Comparison of ENCODE assay signal across 20 cellular contexts in the genomic region with DNA sequence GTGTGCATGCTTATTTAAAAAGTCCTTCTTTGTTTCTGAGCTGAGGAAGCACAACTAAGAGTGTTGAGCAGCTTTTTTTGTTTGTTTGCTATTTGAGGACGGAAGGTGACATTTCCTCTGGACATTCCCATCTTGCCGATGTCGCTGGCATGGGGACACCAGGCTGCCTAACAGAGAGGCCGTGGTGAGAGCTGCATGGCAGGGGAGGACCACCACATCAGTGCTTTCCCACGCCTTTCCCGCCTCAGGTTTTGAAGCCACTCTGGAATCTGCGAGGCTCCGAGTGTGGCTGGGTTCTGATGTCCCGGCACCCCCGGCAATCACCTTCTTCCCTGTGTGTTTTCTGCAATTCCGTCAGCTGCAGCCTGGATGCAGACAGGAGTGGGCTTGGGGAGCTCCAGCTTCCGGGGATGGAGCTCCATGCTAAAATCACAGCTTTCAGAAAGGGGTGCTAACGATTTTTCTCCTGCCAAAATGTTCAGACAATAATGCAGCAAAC.
"Had no signal": no experiment of that assay in that cellular context is flagged by ENCODE, and none has a peak within 500 bp of the region (broad histone marks: within the 10 kb centered on the region; RNA-seq: fewer than 3 reads in every experiment).

No MANE protein-coding gene starts in this region.

- H3K9me3 Mint-ChIP-seq: activated CD4-positive, alpha-beta memory T cell treated with anti-CD3 and anti-CD28 coated beads, Interleukin-2, amount 10 ng/mL, durations not matched to agents 7 days and 5 days; activated naive CD4-positive, alpha-beta T cell treated with anti-CD3 and anti-CD28 coated beads for 36 hours; activated naive CD8-positive, alpha-beta T cell treated with anti-CD3 and anti-CD28 coated beads for 36 hours; activated T-helper 17 cell treated with anti-CD3 and anti-CD28 coated beads, Interleukin-2, amount 50 U/mL, for 72 hours had no signal

- H3K27me3 ChIP-seq: brain microvascular endothelial cell, cardiac muscle cell had no signal

- ATAC-seq: activated CD4-positive, alpha-beta T cell treated with anti-CD3 and anti-CD28 coated beads for 36 hours; activated T-helper 17 cell treated with anti-CD3 and anti-CD28 coated beads, Interleukin-2, amount 50 U/mL, for 72 hours; T-helper 17 cell had no signal

- H3K36me3 Mint-ChIP-seq: activated naive CD8-positive, alpha-beta T cell treated with anti-CD3 and anti-CD28 coated beads for 36 hours had no signal

- H3K4me1 Mint-ChIP-seq: activated CD4-positive, alpha-beta memory T cell treated with anti-CD3 and anti-CD28 coated beads, Interleukin-2, amount 10 ng/mL, durations not matched to agents 7 days and 5 days; activated CD4-positive, alpha-beta T cell treated with anti-CD3 and anti-CD28 coated beads for 36 hours; activated naive CD8-positive, alpha-beta T cell treated with anti-CD3 and anti-CD28 coated beads for 36 hours; activated T-helper 17 cell treated with anti-CD3 and anti-CD28 coated beads, Interleukin-2, amount 50 U/mL, for 72 hours had no signal

- H3K4me3 ChIP-seq: cardiac muscle cell had no signal

- H3K27ac Mint-ChIP-seq: activated CD4-positive, alpha-beta memory T cell treated with anti-CD3 and anti-CD28 coated beads, Interleukin-2, amount 10 ng/mL, durations not matched to agents 7 days and 5 days; activated CD4-positive, alpha-beta T cell treated with anti-CD3 and anti-CD28 coated beads for 36 hours; activated naive CD4-positive, alpha-beta T cell treated with anti-CD3 and anti-CD28 coated beads for 36 hours; activated naive CD8-positive, alpha-beta T cell treated with anti-CD3 and anti-CD28 coated beads for 36 hours; activated T-helper 17 cell treated with anti-CD3 and anti-CD28 coated beads, Interleukin-2, amount 50 U/mL, for 72 hours; T-helper 17 cell had no signal

- H3K36me3 ChIP-seq: brain microvascular endothelial cell, cardiac muscle cell had no signal

- H3K27me3 Mint-ChIP-seq: activated CD4-positive, alpha-beta memory T cell treated with anti-CD3 and anti-CD28 coated beads, Interleukin-2, amount 10 ng/mL, durations not matched to agents 7 days and 5 days had no signal

- DNase-seq: activated CD4-positive, alpha-beta memory T cell treated with anti-CD3 and anti-CD28 coated beads, Interleukin-2, amount 10 ng/mL, durations not matched to agents 7 days and 5 days; activated CD4-positive, alpha-beta T cell treated with anti-CD3 and anti-CD28 coated beads for 36 hours; activated CD4-positive, alpha-beta T cell treated with anti-CD3 and anti-CD28 coated beads, Interleukin-2, amount 50 U/mL, for 1 hour; activated CD4-positive, CD25-positive, alpha-beta regulatory T cell; activated gamma-delta T cell; activated naive CD4-positive, alpha-beta T cell treated with anti-CD3 and anti-CD28 coated beads for 36 hours; activated naive CD8-positive, alpha-beta T cell treated with anti-CD3 and anti-CD28 coated beads for 36 hours; activated T-cell treated with anti-CD3 and anti-CD28 coated beads for 4 hours; activated T-cell treated with anti-CD3 and anti-CD28 coated beads, Interleukin-2, amount 50 U/mL, for 48 hours; brain microvascular endothelial cell; NCI-H1092; NCI-H1694; NCI-H2029; NCI-H510A treated with DMSO at 0.1 percent for 48 hours; NCI-H69; SHP77 treated with DMSO at 0.1 percent for 48 hours; T-helper 17 cell; T-helper 9 cell had no signal

- H3K27ac ChIP-seq: brain microvascular endothelial cell, cardiac muscle cell had no signal

- H3K4me3 Mint-ChIP-seq: activated CD4-positive, alpha-beta memory T cell treated with anti-CD3 and anti-CD28 coated beads, Interleukin-2, amount 10 ng/mL, durations not matched to agents 7 days and 5 days; activated CD4-positive, alpha-beta T cell treated with anti-CD3 and anti-CD28 coated beads for 36 hours; activated naive CD4-positive, alpha-beta T cell treated with anti-CD3 and anti-CD28 coated beads for 36 hours; activated naive CD8-positive, alpha-beta T cell treated with anti-CD3 and anti-CD28 coated beads for 36 hours; activated T-helper 17 cell treated with anti-CD3 and anti-CD28 coated beads, Interleukin-2, amount 50 U/mL, for 72 hours; T-helper 17 cell had no signal
